ENCODE assay signal across 36 cellular contexts in genomic region chr5:3654515-3654914, GRCh38. TPM values are rescaled to one million over a fixed set of nuclear protein-coding genes. Genes with fewer than 3 reads are reported as not detected.
"Had no signal": no experiment of that assay in that cellular context is flagged by ENCODE, and none has a peak within 500 bp of the region (broad histone marks: within the 10 kb centered on the region; RNA-seq: fewer than 3 reads in every experiment).

No MANE protein-coding gene starts in this region.

- H3K27ac Mint-ChIP-seq: activated B cell treated with CpG ODN at 0.5 μM for 24 hours; activated CD4-positive, alpha-beta memory T cell treated with anti-CD3 and anti-CD28 coated beads, Interleukin-2, amount 10 ng/mL, durations not matched to agents 7 days and 5 days; activated CD4-positive, alpha-beta T cell treated with anti-CD3 and anti-CD28 coated beads for 36 hours; activated CD4-positive, alpha-beta T cell treated with anti-CD3 and anti-CD28 coated beads, Interleukin-2, amount 10 ng/mL, durations not matched to agents 7 days and 5 days; activated CD8-positive, alpha-beta memory T cell treated with anti-CD3 and anti-CD28 coated beads, Interleukin-2, amount 10 ng/mL, durations not matched to agents 7 days and 5 days; activated CD8-positive, alpha-beta T cell treated with anti-CD3 and anti-CD28 coated beads, Interleukin-2, amount 10 ng/mL, durations not matched to agents 7 days and 5 days; activated naive CD4-positive, alpha-beta T cell treated with anti-CD3 and anti-CD28 coated beads, Interleukin-2, amount 10 ng/mL, durations not matched to agents 7 days and 5 days; activated naive CD4-positive, alpha-beta T cell treated with anti-CD3 and anti-CD28 coated beads, Interleukin-2, amount 50 U/mL, for 24 hours; activated naive CD8-positive, alpha-beta T cell; activated naive CD8-positive, alpha-beta T cell treated with anti-CD3 and anti-CD28 coated beads, Interleukin-2, amount 10 ng/mL, durations not matched to agents 7 days and 5 days; activated naive CD8-positive, alpha-beta T cell treated with anti-CD3 and anti-CD28 coated beads, Interleukin-2, amount 50 U/mL, for 24 hours; activated T-cell treated with anti-CD3 and anti-CD28 coated beads, Interleukin-2, amount 50 U/mL, for 24 hours; activated T-helper 2 cell treated with anti-CD3 and anti-CD28 coated beads, Interferon-gamma antibody, Interleukin-2, Interleukin-4, amounts not matched to agents 10 μg/mL and 5 μg/mL and 100 μg/mL, durations not matched to agents 14 hours and 24 hours and 36 hours; T-helper 1 cell treated with Interleukin-12 subunit alpha and Interleukin-12 subunit beta and Interleukin-4 antibody, amounts not matched to agents 30 μg/mL and 1 μg/mL, for 36 hours; T-helper 2 cell treated with Interferon-gamma antibody and Interleukin-4, amounts not matched to agents 5 μg/mL and 100 μg/mL, for 36 hours had no signal

- DNase-seq: activated B cell treated with CpG ODN at 0.5 μM for 24 hours; activated CD4-positive, alpha-beta memory T cell treated with anti-CD3 and anti-CD28 coated beads, Interleukin-2, amount 10 ng/mL, durations not matched to agents 7 days and 5 days; activated CD4-positive, alpha-beta T cell treated with anti-CD3 and anti-CD28 coated beads for 36 hours; activated CD4-positive, alpha-beta T cell treated with anti-CD3 and anti-CD28 coated beads for 48 hours; activated CD4-positive, alpha-beta T cell treated with anti-CD3 and anti-CD28 coated beads, Interleukin-2, amount 10 ng/mL, durations not matched to agents 7 days and 5 days; activated CD4-positive, alpha-beta T cell treated with anti-CD3 and anti-CD28 coated beads, Interleukin-2, amount 50 U/mL, for 48 hours; activated CD4-positive, CD25-positive, alpha-beta regulatory T cell treated with anti-CD3 and anti-CD28 coated beads, Interleukin-2, amount 50 U/mL, for 72 hours; activated CD8-positive, alpha-beta memory T cell treated with anti-CD3 and anti-CD28 coated beads for 24 hours; activated CD8-positive, alpha-beta memory T cell treated with anti-CD3 and anti-CD28 coated beads, Interleukin-2, amount 10 ng/mL, durations not matched to agents 7 days and 5 days; activated CD8-positive, alpha-beta memory T cell treated with anti-CD3 and anti-CD28 coated beads, Interleukin-2, amount 50 U/mL, for 48 hours; activated CD8-positive, alpha-beta T cell treated with anti-CD3 and anti-CD28 coated beads, Interleukin-2, amount 10 ng/mL, durations not matched to agents 7 days and 5 days; activated effector memory CD4-positive, alpha-beta T cell treated with Interleukin-2 at 50 U/mL for 16 hours; activated gamma-delta T cell; activated naive CD4-positive, alpha-beta T cell treated with anti-CD3 and anti-CD28 coated beads, Interleukin-2, amount 10 ng/mL, durations not matched to agents 7 days and 5 days; activated naive CD4-positive, alpha-beta T cell treated with Interleukin-2 at 50 U/mL for 16 hours; activated naive CD8-positive, alpha-beta T cell treated with anti-CD3 and anti-CD28 coated beads, Interleukin-2, amount 10 ng/mL, durations not matched to agents 7 days and 5 days; activated naive CD8-positive, alpha-beta T cell treated with anti-CD3 and anti-CD28 coated beads, Interleukin-2, amount 50 U/mL, for 24 hours; activated T-cell treated with anti-CD3 and anti-CD28 coated beads, Interleukin-2, amount 50 U/mL, for 24 hours; activated T-cell treated with anti-CD3 and anti-CD28 coated beads, Interleukin-2, amount 50 U/mL, for 48 hours; amniotic stem cell; aorta; body of pancreas; brain microvascular endothelial cell; central memory CD4-positive, alpha-beta T cell; T-helper 1 cell; T-helper 2 cell; T-helper 9 cell had no signal

- H3K4me1 Mint-ChIP-seq: activated B cell treated with CpG ODN at 0.5 μM for 24 hours; activated CD4-positive, alpha-beta memory T cell treated with anti-CD3 and anti-CD28 coated beads, Interleukin-2, amount 10 ng/mL, durations not matched to agents 7 days and 5 days; activated CD4-positive, alpha-beta T cell treated with anti-CD3 and anti-CD28 coated beads for 36 hours; activated CD4-positive, alpha-beta T cell treated with anti-CD3 and anti-CD28 coated beads, Interleukin-2, amount 10 ng/mL, durations not matched to agents 7 days and 5 days; activated CD8-positive, alpha-beta memory T cell treated with anti-CD3 and anti-CD28 coated beads, Interleukin-2, amount 10 ng/mL, durations not matched to agents 7 days and 5 days; activated naive CD4-positive, alpha-beta T cell treated with anti-CD3 and anti-CD28 coated beads, Interleukin-2, amount 10 ng/mL, durations not matched to agents 7 days and 5 days; activated naive CD4-positive, alpha-beta T cell treated with anti-CD3 and anti-CD28 coated beads, Interleukin-2, amount 50 U/mL, for 24 hours; activated naive CD8-positive, alpha-beta T cell treated with anti-CD3 and anti-CD28 coated beads, Interleukin-2, amount 10 ng/mL, durations not matched to agents 7 days and 5 days; activated naive CD8-positive, alpha-beta T cell treated with anti-CD3 and anti-CD28 coated beads, Interleukin-2, amount 50 U/mL, for 24 hours had no signal

- H3K4me1 ChIP-seq: body of pancreas, breast epithelium had no signal

- H3K4me3 Mint-ChIP-seq: activated B cell treated with CpG ODN at 0.5 μM for 24 hours; activated CD4-positive, alpha-beta memory T cell treated with anti-CD3 and anti-CD28 coated beads, Interleukin-2, amount 10 ng/mL, durations not matched to agents 7 days and 5 days; activated CD4-positive, alpha-beta T cell treated with anti-CD3 and anti-CD28 coated beads for 36 hours; activated CD4-positive, alpha-beta T cell treated with anti-CD3 and anti-CD28 coated beads, Interleukin-2, amount 10 ng/mL, durations not matched to agents 7 days and 5 days; activated CD8-positive, alpha-beta memory T cell treated with anti-CD3 and anti-CD28 coated beads, Interleukin-2, amount 10 ng/mL, durations not matched to agents 7 days and 5 days; activated CD8-positive, alpha-beta T cell treated with anti-CD3 and anti-CD28 coated beads, Interleukin-2, amount 10 ng/mL, durations not matched to agents 7 days and 5 days; activated naive CD4-positive, alpha-beta T cell treated with anti-CD3 and anti-CD28 coated beads, Interleukin-2, amount 10 ng/mL, durations not matched to agents 7 days and 5 days; activated naive CD4-positive, alpha-beta T cell treated with anti-CD3 and anti-CD28 coated beads, Interleukin-2, amount 50 U/mL, for 24 hours; activated naive CD8-positive, alpha-beta T cell; activated naive CD8-positive, alpha-beta T cell treated with anti-CD3 and anti-CD28 coated beads, Interleukin-2, amount 10 ng/mL, durations not matched to agents 7 days and 5 days; activated naive CD8-positive, alpha-beta T cell treated with anti-CD3 and anti-CD28 coated beads, Interleukin-2, amount 50 U/mL, for 24 hours; activated T-cell treated with anti-CD3 and anti-CD28 coated beads, Interleukin-2, amount 50 U/mL, for 24 hours; T-helper 1 cell treated with Interleukin-12 subunit alpha and Interleukin-12 subunit beta and Interleukin-4 antibody, amounts not matched to agents 30 μg/mL and 1 μg/mL, for 36 hours; T-helper 2 cell treated with Interferon-gamma antibody and Interleukin-4, amounts not matched to agents 5 μg/mL and 100 μg/mL, for 36 hours had no signal

- H3K27ac ChIP-seq: body of pancreas, brain microvascular endothelial cell, breast epithelium, VCaP had no signal

- H3K27me3 Mint-ChIP-seq: activated B cell treated with CpG ODN at 0.5 μM for 24 hours; activated CD4-positive, alpha-beta memory T cell treated with anti-CD3 and anti-CD28 coated beads, Interleukin-2, amount 10 ng/mL, durations not matched to agents 7 days and 5 days; activated CD4-positive, alpha-beta T cell treated with anti-CD3 and anti-CD28 coated beads for 36 hours; activated CD4-positive, alpha-beta T cell treated with anti-CD3 and anti-CD28 coated beads, Interleukin-2, amount 10 ng/mL, durations not matched to agents 7 days and 5 days; activated CD8-positive, alpha-beta memory T cell treated with anti-CD3 and anti-CD28 coated beads, Interleukin-2, amount 10 ng/mL, durations not matched to agents 7 days and 5 days; activated naive CD4-positive, alpha-beta T cell treated with anti-CD3 and anti-CD28 coated beads, Interleukin-2, amount 10 ng/mL, durations not matched to agents 7 days and 5 days; activated naive CD4-positive, alpha-beta T cell treated with anti-CD3 and anti-CD28 coated beads, Interleukin-2, amount 50 U/mL, for 24 hours; activated naive CD8-positive, alpha-beta T cell treated with anti-CD3 and anti-CD28 coated beads, Interleukin-2, amount 10 ng/mL, durations not matched to agents 7 days and 5 days; activated T-cell treated with anti-CD3 and anti-CD28 coated beads, Interleukin-2, amount 50 U/mL, for 24 hours had no signal

- H3K36me3 Mint-ChIP-seq: activated CD8-positive, alpha-beta memory T cell treated with anti-CD3 and anti-CD28 coated beads, Interleukin-2, amount 10 ng/mL, durations not matched to agents 7 days and 5 days; activated naive CD4-positive, alpha-beta T cell treated with anti-CD3 and anti-CD28 coated beads, Interleukin-2, amount 10 ng/mL, durations not matched to agents 7 days and 5 days; activated naive CD4-positive, alpha-beta T cell treated with anti-CD3 and anti-CD28 coated beads, Interleukin-2, amount 50 U/mL, for 24 hours; activated naive CD8-positive, alpha-beta T cell; activated naive CD8-positive, alpha-beta T cell treated with anti-CD3 and anti-CD28 coated beads, Interleukin-2, amount 10 ng/mL, durations not matched to agents 7 days and 5 days had no signal

- H3K9me3 Mint-ChIP-seq: activated CD4-positive, alpha-beta T cell treated with anti-CD3 and anti-CD28 coated beads, Interleukin-2, amount 10 ng/mL, durations not matched to agents 7 days and 5 days; activated naive CD4-positive, alpha-beta T cell treated with anti-CD3 and anti-CD28 coated beads, Interleukin-2, amount 50 U/mL, for 24 hours; activated naive CD8-positive, alpha-beta T cell treated with anti-CD3 and anti-CD28 coated beads, Interleukin-2, amount 50 U/mL, for 24 hours; activated T-cell treated with anti-CD3 and anti-CD28 coated beads, Interleukin-2, amount 50 U/mL, for 24 hours; T-helper 1 cell treated with Interleukin-12 subunit alpha and Interleukin-12 subunit beta and Interleukin-4 antibody, amounts not matched to agents 30 μg/mL and 1 μg/mL, for 36 hours had no signal

- H3K4me3 ChIP-seq: body of pancreas, breast epithelium had no signal

- H3K27me3 ChIP-seq: body of pancreas, brain microvascular endothelial cell had no signal

- H3K36me3 ChIP-seq: brain microvascular endothelial cell, breast epithelium had no signal

- H3K9me3 ChIP-seq: body of pancreas, breast epithelium had no signal

- FAIRE-seq: astrocyte, TTC549 had no signal

RNA-seq across cellular contexts. Expression of gene IRX1, which starts 58.9 kb away (rescaled TPM):
- total RNA-seq: activated B cell treated with CpG ODN at 0.5 μM for 24 hours; activated CD4-positive, alpha-beta memory T cell treated with anti-CD3 and anti-CD28 coated beads, Interleukin-2, amount 10 ng/mL, durations not matched to agents 7 days and 5 days; activated CD4-positive, alpha-beta T cell treated with anti-CD3 and anti-CD28 coated beads for 36 hours; activated CD4-positive, alpha-beta T cell treated with anti-CD3 and anti-CD28 coated beads, Interleukin-2, amount 10 ng/mL, durations not matched to agents 7 days and 5 days; activated CD8-positive, alpha-beta memory T cell treated with anti-CD3 and anti-CD28 coated beads, Interleukin-2, amount 10 ng/mL, durations not matched to agents 7 days and 5 days; activated CD8-positive, alpha-beta T cell treated with anti-CD3 and anti-CD28 coated beads, Interleukin-2, amount 10 ng/mL, durations not matched to agents 7 days and 5 days; activated naive CD8-positive, alpha-beta T cell treated with anti-CD3 and anti-CD28 coated beads, Interleukin-2, amount 10 ng/mL, durations not matched to agents 7 days and 5 days; activated T-helper 2 cell treated with anti-CD3 and anti-CD28 coated beads, Interferon-gamma antibody, Interleukin-2, Interleukin-4, amounts not matched to agents 10 μg/mL and 5 μg/mL and 100 μg/mL, durations not matched to agents 14 hours and 24 hours and 36 hours had no signal
